8 cellular contexts compared by ENCODE assay signal in the genomic region with DNA sequence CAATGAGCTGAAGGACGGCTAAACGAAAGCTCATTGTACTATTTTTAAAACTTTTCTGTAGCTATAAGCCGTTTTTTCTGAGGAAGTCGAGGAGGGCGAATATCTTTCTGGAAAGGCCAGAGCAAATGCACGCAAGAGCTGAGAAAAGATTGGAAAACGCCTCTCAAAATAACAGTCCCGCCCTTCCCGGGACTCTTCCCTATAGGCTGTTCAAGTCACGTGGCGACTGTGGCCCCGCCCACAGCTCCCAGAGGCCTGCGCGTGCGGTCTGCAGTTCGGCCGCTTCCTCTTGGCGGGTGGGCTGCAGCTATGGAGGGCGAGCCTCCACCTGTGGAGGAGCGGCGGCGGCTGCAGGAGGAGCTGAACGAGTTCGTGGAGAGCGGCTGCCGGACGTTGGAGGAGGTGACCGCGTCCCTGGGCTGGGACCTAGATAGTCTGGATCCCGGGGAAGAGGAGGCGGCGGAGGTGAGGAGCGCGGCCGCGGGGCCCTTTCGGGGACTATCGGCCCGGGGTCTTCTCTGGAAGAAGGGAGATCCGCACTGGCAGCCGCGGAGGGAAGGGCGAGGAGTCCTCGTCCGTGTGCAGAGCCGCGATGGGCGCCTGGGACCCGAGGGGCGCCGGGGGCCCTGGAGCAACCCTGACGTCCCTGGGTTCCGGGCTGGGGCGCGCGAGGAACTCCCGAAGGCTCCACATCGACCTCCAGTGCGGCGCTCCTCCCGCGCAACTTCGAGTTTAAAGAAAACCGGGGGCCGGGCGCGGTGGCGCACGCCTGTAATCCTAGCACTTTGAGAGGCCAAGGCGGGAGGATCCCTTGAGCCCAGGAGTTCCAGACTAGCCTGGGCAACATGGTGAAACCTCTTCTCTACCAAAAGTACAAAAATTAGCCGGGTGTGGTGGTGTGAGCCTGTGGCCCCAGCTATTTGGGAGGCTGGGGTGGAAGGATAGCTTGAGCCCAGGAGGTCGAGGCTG. TPM values are rescaled to one million over a fixed set of nuclear protein-coding genes. Genes with fewer than 3 reads are reported as not detected.
DNase-seq lines count a peak whose midpoint lies in the region; ATAC-seq and TF ChIP-seq lines count a peak whose summit lies in the region.

A gene with protein sequence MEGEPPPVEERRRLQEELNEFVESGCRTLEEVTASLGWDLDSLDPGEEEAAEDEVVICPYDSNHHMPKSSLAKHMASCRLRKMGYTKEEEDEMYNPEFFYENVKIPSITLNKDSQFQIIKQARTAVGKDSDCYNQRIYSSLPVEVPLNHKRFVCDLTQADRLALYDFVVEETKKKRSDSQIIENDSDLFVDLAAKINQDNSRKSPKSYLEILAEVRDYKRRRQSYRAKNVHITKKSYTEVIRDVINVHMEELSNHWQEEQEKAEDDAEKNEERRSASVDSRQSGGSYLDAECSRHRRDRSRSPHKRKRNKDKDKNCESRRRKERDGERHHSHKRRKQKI (plus strand): TSS at position 250 of the 969 bp plus-strand sequence. CDS start 60 bp downstream, at position 310.

- H3K4me2 ChIP-seq in OCI-LY1 (ENCODE audit: low read length) = peak within 1 kb of the TSS; percentile 87

- peaks cover 52% of the 10 kb centered on the region for H3K4me1 Mint-ChIP-seq in Calu3 (ENCODE audit: low read depth, unreplicated experiment)

- peaks cover 26% of the 10 kb centered on the region for H3K79me2 ChIP-seq in OCI-LY1 (ENCODE audit: insufficient read depth, low read length)

- no peaks in the 10 kb centered on the region for H3F3A ChIP-seq in OCI-LY1 (ENCODE audit: insufficient read depth, low read length)

- no peaks in the 10 kb centered on the region for H3K27me3 Mint-ChIP-seq in Calu3 (ENCODE audit: unreplicated experiment)

- CTCF ChIA-PET in Calu3 (lab: Charles Lee) = interaction anchor here (0.6 to 1.0 kb wide), 2 partner anchors 9 to 47 kb away, joined by 4 to 7 read pairs; no protein-coding TSS in a partner anchor

- H3K9ac ChIP-seq in HUES64 (ENCODE audit: low read depth, low read length) = peak within 1 kb of the TSS; percentile 77
- H3K9ac ChIP-seq in OCI-LY1 (ENCODE audit: low read length) = peak within 1 kb of the TSS; percentile 95

- no peaks in the 10 kb centered on the region for H3K9me3 Mint-ChIP-seq in Calu3 (ENCODE audit: low read depth, unreplicated experiment)

- H3K36me3 ChIP-seq in HUES64 (ENCODE audit: insufficient read depth, low read length) (peaks cover 27% of the 10 kb centered on the region), OCI-LY1 (ENCODE audit: insufficient read depth, low read length) (peaks cover 20% of the 10 kb centered on the region)

- no peak for TF ChIP-seq CTCF in Calu3 (IDR thresholded peaks at IDR 0.05; ENCODE audit: unreplicated experiment)
- TF ChIP-seq CTCF in OCI-LY1 (IDR thresholded peaks at IDR 0.05; ENCODE audit: low read length) = no peak

- peak within 1 kb of the TSS; percentile 20; the same call in 1 of the 2 replicates for H3K27ac ChIP-seq in HUES64 (ENCODE audit: low read depth, low read length)
- no peak within 1 kb of the TSS for H3K27ac ChIP-seq in OCI-LY1 (ENCODE audit: low read depth, low read length, poor library complexity, severe bottlenecking)

- H3K9me3 ChIP-seq in HUES64 (ENCODE audit: insufficient read depth, low read depth, low read length) = no peaks in the 10 kb centered on the region
- no peaks in the 10 kb centered on the region for H3K9me3 ChIP-seq in OCI-LY1 (ENCODE audit: low read length)

- DNase-seq in Calu3 (peak; percentile 89), epidermal melanocyte (ENCODE audit: insufficient read length, low spot score) (peak; percentile 66), middle frontal gyrus (ENCODE audit: extremely low spot score, low spot score) (peak; percentile 89)
- DNase-seq in activated CD8-positive, alpha-beta memory T cell treated with anti-CD3 and anti-CD28 coated beads, Interleukin-2, amount 50 U/mL, for 4 hours = peak; percentile 92
- DNase-seq in stimulated activated CD8-positive, alpha-beta memory T cell treated with anti-CD3 and anti-CD28 coated beads, Interleukin-2, amount 100 ng/mL, for 48 hours (ENCODE audit: low read depth in 2 of 2) = peak; percentile 86 to 87

- no TSS peak for BruUV-seq in Calu3 (replicated peaks; lab: Mats Ljungman, UMichigan)

- no peaks in the 10 kb centered on the region for H3K9me2 ChIP-seq in OCI-LY1 (ENCODE audit: low read depth, low read length)

- H3K36me3 Mint-ChIP-seq in Calu3 (ENCODE audit: insufficient read depth, unreplicated experiment) = peaks cover 27% of the 10 kb centered on the region

- H3K4me1 ChIP-seq in HUES64 (ENCODE audit: insufficient read depth, low read length) (peaks cover 18% of the 10 kb centered on the region; the same call in 1 of the 2 replicates), OCI-LY1 (ENCODE audit: insufficient read depth, low read length, severe bottlenecking) (peaks cover 23% of the 10 kb centered on the region)

- 1% methylated on average over 72 of the region's 72 CpGs for WGBS in HUES64

- no peaks in the 10 kb centered on the region for H4K20me1 ChIP-seq in OCI-LY1 (ENCODE audit: insufficient read depth, low read length)

- peak within 1 kb of the TSS; percentile 84 for H3K27ac Mint-ChIP-seq in Calu3 (ENCODE audit: unreplicated experiment)

- peak within 1 kb of the TSS; percentile 85 for H3K4me3 ChIP-seq in HUES64 (ENCODE audit: low read length)
- H3K4me3 ChIP-seq in OCI-LY1 (ENCODE audit: low read depth, low read length, poor library complexity, severe bottlenecking) = peak within 1 kb of the TSS; percentile 98

- no peaks in the 10 kb centered on the region for H3K27me3 ChIP-seq in HUES64 (ENCODE audit: insufficient read depth, low read length)
- no peaks in the 10 kb centered on the region for H3K27me3 ChIP-seq in OCI-LY1 (ENCODE audit: insufficient read depth, low read length)

- intact Hi-C loops in Calu3 (cut with micrococcal nuclease; ENCODE audit: unreplicated experiment) = loop anchor here (5.0 to 10.0 kb wide), 2 partner anchors 43 to 195 kb away; no protein-coding TSS in a partner anchor

- peak; percentile 99 for ATAC-seq in GM21447 (IDR thresholded peaks at IDR 0.05; ENCODE audit: unreplicated experiment)

- H2AFZ ChIP-seq in OCI-LY1 (ENCODE audit: low read length) = peak within 1 kb of the TSS; percentile 100

- peak within 1 kb of the TSS; percentile 98 for H3K4me3 Mint-ChIP-seq in Calu3 (ENCODE audit: low read depth, unreplicated experiment)

RNA-seq across cellular contexts. Expression of the gene that starts here (rescaled TPM):
- 11.7 and 16.1 TPM in 2 replicates for total RNA-seq in Calu3 (2022)
- polyA plus RNA-seq in HUES64 (2013, experiment 1 of 2) = 11.6 TPM
- polyA plus RNA-seq in HUES64 (2013, experiment 2 of 2) = 14.2 TPM
